Comparison of ENCODE assay signal across 8 cellular contexts in the genomic region with DNA sequence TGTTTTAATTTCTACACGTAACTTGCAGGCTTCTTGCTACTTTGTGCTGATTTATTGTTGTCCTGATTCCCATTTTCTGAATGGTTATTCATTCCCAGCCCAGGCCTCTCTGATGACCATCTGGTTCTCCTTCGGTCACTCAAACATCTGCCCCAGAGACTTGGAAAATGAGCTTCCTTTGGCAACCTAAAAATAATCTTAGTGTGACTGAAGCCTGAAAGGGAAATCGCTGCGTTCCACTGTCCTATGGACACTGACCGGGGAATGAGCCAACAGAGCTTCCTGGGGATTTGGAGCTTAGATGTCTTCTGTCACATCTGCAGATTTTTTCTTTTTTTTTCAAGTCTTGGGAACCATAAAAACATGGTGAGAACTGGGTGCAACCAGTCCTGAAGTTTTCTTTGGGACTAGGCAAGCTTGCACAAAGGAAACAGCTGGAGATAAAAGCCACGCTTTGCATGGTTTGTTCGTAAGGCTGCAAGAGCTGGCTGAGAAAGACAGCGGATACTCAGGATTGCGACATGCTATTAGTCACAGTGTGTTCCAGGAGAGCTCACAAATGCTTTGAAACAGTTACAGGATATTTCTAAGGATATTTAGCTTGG.
DNase-seq lines count a peak whose midpoint lies in the region; ATAC-seq and TF ChIP-seq lines count a peak whose summit lies in the region.

No MANE protein-coding gene starts in this region.

- H3K9me3 ChIP-seq in thoracic aorta = no peaks in the 10 kb centered on the region

- no peak for TF ChIP-seq CTCF in thoracic aorta (IDR thresholded peaks at IDR 0.05)

- DNase-seq in NCI-H2107 treated with DMSO at 0.1 percent for 48 hours (lab: John Stamatoyannopoulos, UW; ENCODE audit: unreplicated experiment) = peak; percentile 58
- no peak for DNase-seq in NCI-H2107 (lab: John Stamatoyannopoulos, UW)
- DNase-seq in caudate nucleus (lab: John Stamatoyannopoulos, UW) = peak in 23 of 61 donors; percentile 26 to 83 (median 60)
- DNase-seq in kidney glomerular epithelial cell (lab: John Stamatoyannopoulos, UW) = peak; percentile 77
- DNase-seq in thoracic aorta (ENCODE audit: low spot score) = peak; percentile 50
- DNase-seq in UCSD-AML1 (lab: John Stamatoyannopoulos, UW; ENCODE audit: unreplicated experiment) = no peak
- no peak for DNase-seq in OCI-M2 (lab: John Stamatoyannopoulos, UW; ENCODE audit: unreplicated experiment)

- H3K27ac ChIP-seq in caudate nucleus (ENCODE audit: low read depth, low read length) (peak overlapping the region; percentile 84), thoracic aorta (peak overlapping the region; percentile 21 to 60)

- H3K27me3 ChIP-seq in thoracic aorta (replicated peaks; ENCODE audit: insufficient read depth) = no peaks in the 10 kb centered on the region

- ATAC-seq in thoracic aorta (ENCODE audit: insufficient number of reproducible peaks, low FRiP score, low read depth) (peak; percentile 96), GM18498 (IDR thresholded peaks at IDR 0.05; ENCODE audit: unreplicated experiment) (no peak)

- peaks cover 23 to 38% of the 10 kb centered on the region in 2 donors for H3K4me1 ChIP-seq in thoracic aorta (ENCODE audit: control insufficient read depth in 1 of 2, low read depth in 2 of 2)

- no peaks in the 10 kb centered on the region for H3K36me3 ChIP-seq in thoracic aorta

- H3K4me3 ChIP-seq in thoracic aorta = peak overlapping the region; percentile 37

Comparison
In these comparisons a context has a peak if more than half of its experiments do, and no peak if none do; other contexts are left out.
1. DNase-seq: peak in NCI-H2107 treated with DMSO at 0.1 percent for 48 hours (single experiment), kidney glomerular epithelial cell (single experiment) and thoracic aorta (single experiment); none in NCI-H2107 (single experiment), UCSD-AML1 (single experiment) and OCI-M2 (single experiment).